ENCODE assay signal across 13 cellular contexts in genomic region chr3:100395674-100396073, GRCh38.
"Had no signal": no experiment of that assay in that cellular context is flagged by ENCODE, and none has a peak within 500 bp of the region (broad histone marks: within the 10 kb centered on the region; RNA-seq: fewer than 3 reads in every experiment).

No MANE protein-coding gene starts in this region.

- H3K9me3 Mint-ChIP-seq: activated CD4-positive, alpha-beta T cell treated with anti-CD3 and anti-CD28 coated beads, Interleukin-2, amount 10 ng/mL, durations not matched to agents 24 days and 14 days; activated T-helper 17 cell treated with anti-CD3 and anti-CD28 coated beads, Interleukin-2, amount 50 U/mL, for 72 hours had no signal

- H3K4me3 Mint-ChIP-seq: activated CD4-positive, alpha-beta T cell treated with anti-CD3 and anti-CD28 coated beads, Interleukin-2, amount 10 ng/mL, durations not matched to agents 24 days and 14 days; activated T-helper 17 cell treated with anti-CD3 and anti-CD28 coated beads, Interleukin-2, amount 50 U/mL, for 72 hours had no signal

- H3K27me3 Mint-ChIP-seq: activated CD4-positive, alpha-beta T cell treated with anti-CD3 and anti-CD28 coated beads, Interleukin-2, amount 10 ng/mL, durations not matched to agents 24 days and 14 days; activated T-helper 17 cell treated with anti-CD3 and anti-CD28 coated beads, Interleukin-2, amount 50 U/mL, for 72 hours had no signal

- ATAC-seq: activated T-helper 17 cell treated with anti-CD3 and anti-CD28 coated beads, Interleukin-2, amount 50 U/mL, for 72 hours; gastrocnemius medialis; left ventricle myocardium superior; right lobe of liver; SK-N-SH treated with all-trans-retinoic acid at 6 μM for 48 hours; upper lobe of right lung had no signal

- H3K27ac Mint-ChIP-seq: activated CD4-positive, alpha-beta T cell treated with anti-CD3 and anti-CD28 coated beads, Interleukin-2, amount 10 ng/mL, durations not matched to agents 24 days and 14 days; activated T-helper 17 cell treated with anti-CD3 and anti-CD28 coated beads, Interleukin-2, amount 50 U/mL, for 72 hours had no signal

- DNase-seq: activated CD4-positive, alpha-beta T cell treated with anti-CD3 and anti-CD28 coated beads, Interleukin-2, amount 10 ng/mL, durations not matched to agents 24 days and 14 days; activated naive CD4-positive, alpha-beta T cell treated with Interleukin-2 at 50 U/mL for 16 hours; anterior cingulate cortex; cortex of kidney; gastrocnemius medialis; head of caudate nucleus; left ventricle myocardium superior; right lobe of liver; stimulated activated CD4-positive, alpha-beta T cell treated with anti-CD3 and anti-CD28 coated beads, Interleukin-4, amount 100 ng/mL, for 1 hour; T1000; upper lobe of right lung had no signal
